9 cellular contexts compared by ENCODE assay signal in genomic region chr14:77375164-77375950, GRCh38. TPM values are rescaled to one million over a fixed set of nuclear protein-coding genes. Genes with fewer than 3 reads are reported as not detected.
DNase-seq lines count a peak whose midpoint lies in the region; ATAC-seq and TF ChIP-seq lines count a peak whose summit lies in the region.
"Had no signal": no experiment of that assay in that cellular context is flagged by ENCODE, and none has a peak within 500 bp of the region (broad histone marks: within the 10 kb centered on the region; RNA-seq: fewer than 3 reads in every experiment).

No MANE protein-coding gene starts in this region.

- CTCF ChIA-PET in Panc1 (lab: Charles Lee) = no interaction called here

- peaks cover 21% of the 10 kb centered on the region for H3K36me3 Mint-ChIP-seq in stimulated activated naive CD8-positive, alpha-beta T cell treated with anti-CD3 and anti-CD28 coated beads, Interleukin-15, Interleukin-2, amounts not matched to agents 100 ng/mL and 50 ng/mL, for 24 hours (ENCODE audit: low read depth)

- DNase-seq in stimulated activated naive CD8-positive, alpha-beta T cell treated with anti-CD3 and anti-CD28 coated beads, Interleukin-15, Interleukin-2, amounts not matched to agents 100 U/mL and 50 U/mL, for 24 hours = no peak
- DNase-seq in Panc1 (ENCODE audit: low read depth, low spot score) = no peak
- no peak for DNase-seq in fibroblast of pulmonary artery (ENCODE audit: low read depth)
- DNase-seq in mesendoderm = no peak
- DNase-seq in left cardiac atrium = no peak
- no peak for DNase-seq in stimulated activated CD4-positive, alpha-beta T cell treated with anti-CD3 and anti-CD28 coated beads, Interleukin-4, amount 100 ng/mL, for 4 hours
- DNase-seq: GF-D8 had no signal

- POLR2A ChIA-PET in Panc1 (lab: Charles Lee) = interaction anchor here (0.6 kb wide), 1 partner anchor 18 kb away, joined by 3 read pairs; no protein-coding TSS in a partner anchor

- in situ Hi-C loops in Panc1 (cut with HindIII; ENCODE audit: low pct_unique_long_range_greater_than_20kb, low sequenced_read_pairs) = no loop called here

- TSS peak; percentile 76 for BruUV-seq in Panc1 (replicated peaks; lab: Mats Ljungman, UMichigan)

- H3K4me3 ChIP-seq in Panc1 (ENCODE audit: low read depth in 2 of 2, low read length in 2 of 2) (peak overlapping the region; percentile 70 to 83), fibroblast of pulmonary artery (replicated peaks; ENCODE audit: low read depth, low read length) (peak overlapping the region; percentile 75), mesendoderm (ENCODE audit: low read length) (no peak overlapping the region)

- H3K27me3 Mint-ChIP-seq in stimulated activated naive CD8-positive, alpha-beta T cell treated with anti-CD3 and anti-CD28 coated beads, Interleukin-15, Interleukin-2, amounts not matched to agents 100 ng/mL and 50 ng/mL, for 24 hours = no peaks in the 10 kb centered on the region

- H3K36me3 ChIP-seq in Panc1 (ENCODE audit: control insufficient read depth, insufficient read depth, low read length) = no peaks in the 10 kb centered on the region; the same call in 1 of the 2 replicates
- H3K36me3 ChIP-seq in mesendoderm (ENCODE audit: control insufficient read depth, insufficient read depth, low read length) = no peaks in the 10 kb centered on the region

- H3K79me1 ChIP-seq in mesendoderm (ENCODE audit: low read length) = no peaks in the 10 kb centered on the region

- H3K4me3 Mint-ChIP-seq in stimulated activated naive CD8-positive, alpha-beta T cell treated with anti-CD3 and anti-CD28 coated beads, Interleukin-15, Interleukin-2, amounts not matched to agents 100 ng/mL and 50 ng/mL, for 24 hours = peak overlapping the region; percentile 93

- H4K8ac ChIP-seq in mesendoderm (ENCODE audit: low read depth, low read length) = no peak overlapping the region

- H3K4me1 ChIP-seq in Panc1 (ENCODE audit: control insufficient read depth, insufficient read depth, low read length) (peaks cover 6% of the 10 kb centered on the region), mesendoderm (ENCODE audit: control insufficient read depth, low read depth, low read length) (peaks cover 5% of the 10 kb centered on the region)

- TF ChIP-seq CTCF in Panc1 (IDR thresholded peaks at IDR 0.05) (no peak), fibroblast of pulmonary artery (IDR thresholded peaks at IDR 0.05; ENCODE audit: low read length, missing control alignments) (no peak)

- H3K27me3 ChIP-seq in Panc1 (ENCODE audit: control insufficient read depth, insufficient read depth, low read length) = no peaks in the 10 kb centered on the region
- no peaks in the 10 kb centered on the region for H3K27me3 ChIP-seq in mesendoderm (ENCODE audit: insufficient read depth, low read length, poor library complexity)

- no peak overlapping the region for H3K56ac ChIP-seq in mesendoderm (ENCODE audit: low read length)

- H3K18ac ChIP-seq in mesendoderm (ENCODE audit: low read length) = no peak overlapping the region

- H3K9me3 ChIP-seq in Panc1 (ENCODE audit: control insufficient read depth, insufficient read depth, low read depth, low read length) = no peaks in the 10 kb centered on the region

- H3K4me1 Mint-ChIP-seq in stimulated activated naive CD8-positive, alpha-beta T cell treated with anti-CD3 and anti-CD28 coated beads, Interleukin-15, Interleukin-2, amounts not matched to agents 100 ng/mL and 50 ng/mL, for 24 hours (ENCODE audit: low read depth) = peaks cover 47% of the 10 kb centered on the region

- no peak overlapping the region for H3K4me2 ChIP-seq in mesendoderm (ENCODE audit: low read length)

- no peak overlapping the region for H3K23ac ChIP-seq in mesendoderm (ENCODE audit: low read length)

- no peaks in the 10 kb centered on the region for H3K79me2 ChIP-seq in mesendoderm (ENCODE audit: control insufficient read depth, insufficient read depth, low read length)

- no peak for ATAC-seq in stimulated activated naive CD8-positive, alpha-beta T cell treated with anti-CD3 and anti-CD28 coated beads, Interleukin-15, Interleukin-2, amounts not matched to agents 100 U/mL and 50 U/mL, for 24 hours
- ATAC-seq in Panc1 (no peak), left cardiac atrium (no peak), HG03571 (IDR thresholded peaks at IDR 0.05; ENCODE audit: unreplicated experiment) (no peak)

- WGBS in mesendoderm (ENCODE audit: extremely low coverage, insufficient coverage, low lambda C conversion rate) = no CpG with 5 or more reads among the region's 9 CpGs

- H2BK5ac ChIP-seq in mesendoderm (ENCODE audit: low read length) = no peak overlapping the region

- H4K5ac ChIP-seq in mesendoderm (ENCODE audit: low read length) = no peak overlapping the region

- no peak overlapping the region for H2BK120ac ChIP-seq in mesendoderm (ENCODE audit: low read depth, low read length)

- no peak overlapping the region for H2BK15ac ChIP-seq in mesendoderm (replicated peaks; ENCODE audit: low read depth)

- no peak overlapping the region for H3K4ac ChIP-seq in mesendoderm (ENCODE audit: low read depth, low read length)

- H3K27ac Mint-ChIP-seq in stimulated activated naive CD8-positive, alpha-beta T cell treated with anti-CD3 and anti-CD28 coated beads, Interleukin-15, Interleukin-2, amounts not matched to agents 100 ng/mL and 50 ng/mL, for 24 hours = peak overlapping the region; percentile 91

- H3K27ac ChIP-seq in Panc1 (ENCODE audit: low read length) (peak overlapping the region; percentile 78; the same call in 1 of the 2 replicates), mesendoderm (ENCODE audit: low read depth, low read length) (no peak overlapping the region)

- intact Hi-C loops in Panc1 (cut with micrococcal nuclease; ENCODE audit: unreplicated experiment) (no loop called here), left cardiac atrium (cut with DNase I) (no loop called here)

- no peak overlapping the region for H3K9ac ChIP-seq in mesendoderm (ENCODE audit: low read length)

- H3K9me3 Mint-ChIP-seq in stimulated activated naive CD8-positive, alpha-beta T cell treated with anti-CD3 and anti-CD28 coated beads, Interleukin-15, Interleukin-2, amounts not matched to agents 100 ng/mL and 50 ng/mL, for 24 hours = no peaks in the 10 kb centered on the region

- H2AK5ac ChIP-seq in mesendoderm (ENCODE audit: low read length) = no peak overlapping the region

RNA-seq across cellular contexts. Expression of gene TMED8, which starts 1.5 kb away (rescaled TPM):
- total RNA-seq in Panc1 (2021; ENCODE audit: unreplicated experiment) = 8.5 TPM
- polyA plus RNA-seq in Panc1 (2012; ENCODE audit: insufficient read length) = 3.4 TPM
- polyA plus RNA-seq in mesendoderm (2013, experiment 1 of 2) = 7.0 TPM
- polyA plus RNA-seq in mesendoderm (2013, experiment 2 of 2) = 7.3 TPM
- 1 to 10 TPM; 5.9 to 6.7 TPM for total RNA-seq in left cardiac atrium

RNA-seq across cellular contexts. Expression of gene SAMD15, which starts 1.8 kb away (rescaled TPM):
- total RNA-seq in Panc1 (2021; ENCODE audit: unreplicated experiment) (1.4 TPM), left cardiac atrium (under 1 TPM in 1 of 2 donors, not detected in 1; 0.52 TPM)
- 1.0 TPM for polyA plus RNA-seq in Panc1 (2012; ENCODE audit: insufficient read length)
- polyA plus RNA-seq in mesendoderm (2013, experiment 1 of 2) = 1.4 TPM
- polyA plus RNA-seq in mesendoderm (2013, experiment 2 of 2) = 1.5 TPM

RNA-seq across cellular contexts. Expression of gene NOXRED1, which starts 48.0 kb away (rescaled TPM):
- total RNA-seq in Panc1 (2021; ENCODE audit: unreplicated experiment) (0.10 TPM), left cardiac atrium (under 1 TPM in 1 of 2 donors, not detected in 1; 0.34 TPM)
- polyA plus RNA-seq in Panc1 (2012; ENCODE audit: insufficient read length) = not detected
- polyA plus RNA-seq in mesendoderm (2013, experiment 1 of 2) = 0.04 TPM
- polyA plus RNA-seq in mesendoderm (2013, experiment 2 of 2) = 0.07 TPM

RNA-seq across cellular contexts. Expression of gene GSTZ1, which starts 54.5 kb away (rescaled TPM):
- total RNA-seq in Panc1 (2021; ENCODE audit: unreplicated experiment) = 15.1 TPM
- 18.3 TPM for polyA plus RNA-seq in Panc1 (2012; ENCODE audit: insufficient read length)
- 13.4 TPM for polyA plus RNA-seq in mesendoderm (2013, experiment 1 of 2)
- polyA plus RNA-seq in mesendoderm (2013, experiment 2 of 2) = 13.7 TPM
- total RNA-seq in left cardiac atrium = 1 to 10 TPM; 6.5 to 7.9 TPM

RNA-seq across cellular contexts. Expression of gene POMT2, which starts 54.7 kb away (rescaled TPM):
- 43.5 TPM for total RNA-seq in Panc1 (2021; ENCODE audit: unreplicated experiment)
- polyA plus RNA-seq in Panc1 (2012; ENCODE audit: insufficient read length) = 36.6 TPM
- 13.4 TPM for polyA plus RNA-seq in mesendoderm (2013, experiment 1 of 2)
- polyA plus RNA-seq in mesendoderm (2013, experiment 2 of 2) = 13.7 TPM
- 10 to 100 TPM; 20.8 to 25.5 TPM for total RNA-seq in left cardiac atrium
